ENCODE assay signal across 35 cellular contexts in genomic region chr10:60799971-60800370, GRCh38.
"Had no signal": no experiment of that assay in that cellular context is flagged by ENCODE, and none has a peak within 500 bp of the region (broad histone marks: within the 10 kb centered on the region; RNA-seq: fewer than 3 reads in every experiment).

No MANE protein-coding gene starts in this region.

- H3K4me3 Mint-ChIP-seq: activated B cell treated with CpG ODN at 0.5 μM for 24 hours; activated CD4-positive, alpha-beta memory T cell treated with anti-CD3 and anti-CD28 coated beads for 36 hours; activated CD4-positive, alpha-beta T cell treated with anti-CD3 and anti-CD28 coated beads, Interleukin-2, amount 10 ng/mL, durations not matched to agents 24 days and 14 days; activated CD8-positive, alpha-beta T cell treated with anti-CD3 and anti-CD28 coated beads for 36 hours; activated naive CD4-positive, alpha-beta T cell treated with anti-CD3 and anti-CD28 coated beads for 36 hours; activated naive CD8-positive, alpha-beta T cell treated with anti-CD3 and anti-CD28 coated beads for 36 hours; activated T-cell treated with anti-CD3 and anti-CD28 coated beads, Interleukin-2, amount 50 U/mL, for 4 hours; activated T-cell treated with anti-CD3 and anti-CD28 coated beads, Interleukin-2, amount 50 U/mL, for 72 hours; activated T-helper 1 cell treated with anti-CD3 and anti-CD28 coated beads, Interleukin-12 subunit alpha, Interleukin-12 subunit beta, Interleukin-2, Interleukin-4 antibody, amounts not matched to agents 30 ng/mL and 10 ng/mL and 1 ng/mL, durations not matched to agents 14 hours and 24 hours and 36 hours; activated T-helper 17 cell treated with anti-CD3 and anti-CD28 coated beads, Interleukin-2, amount 50 U/mL, for 72 hours; T-helper 1 cell treated with Interleukin-12 subunit alpha and Interleukin-12 subunit beta and Interleukin-4 antibody, amounts not matched to agents 30 μg/mL and 1 μg/mL, for 36 hours; T-helper 2 cell treated with Interferon-gamma antibody and Interleukin-4, amounts not matched to agents 5 μg/mL and 100 μg/mL, for 36 hours had no signal

- H3K27ac ChIP-seq: adrenal gland, body of pancreas, brain microvascular endothelial cell, breast epithelium had no signal

- H3K27ac Mint-ChIP-seq: activated B cell treated with CpG ODN at 0.5 μM for 24 hours; activated CD4-positive, alpha-beta memory T cell treated with anti-CD3 and anti-CD28 coated beads for 36 hours; activated CD4-positive, alpha-beta T cell treated with anti-CD3 and anti-CD28 coated beads, Interleukin-2, amount 10 ng/mL, durations not matched to agents 24 days and 14 days; activated CD8-positive, alpha-beta T cell treated with anti-CD3 and anti-CD28 coated beads for 36 hours; activated naive CD4-positive, alpha-beta T cell treated with anti-CD3 and anti-CD28 coated beads, Interleukin-2, amount 50 U/mL, for 72 hours; activated naive CD8-positive, alpha-beta T cell treated with anti-CD3 and anti-CD28 coated beads for 36 hours; activated T-cell treated with anti-CD3 and anti-CD28 coated beads, Interleukin-2, amount 50 U/mL, for 72 hours; activated T-helper 1 cell treated with anti-CD3 and anti-CD28 coated beads, Interleukin-12 subunit alpha, Interleukin-12 subunit beta, Interleukin-2, Interleukin-4 antibody, amounts not matched to agents 30 ng/mL and 10 ng/mL and 1 ng/mL, durations not matched to agents 14 hours and 24 hours and 36 hours; activated T-helper 17 cell treated with anti-CD3 and anti-CD28 coated beads, Interleukin-2, amount 50 U/mL, for 72 hours; T-helper 1 cell treated with Interleukin-12 subunit alpha and Interleukin-12 subunit beta and Interleukin-4 antibody, amounts not matched to agents 30 μg/mL and 1 μg/mL, for 36 hours; T-helper 2 cell treated with Interferon-gamma antibody and Interleukin-4, amounts not matched to agents 5 μg/mL and 100 μg/mL, for 36 hours had no signal

- H3K27me3 ChIP-seq: adrenal gland, body of pancreas, brain microvascular endothelial cell, breast epithelium had no signal

- H3K4me3 ChIP-seq: adrenal gland, body of pancreas, breast epithelium had no signal

- ATAC-seq: activated CD8-positive, alpha-beta T cell treated with anti-CD3 and anti-CD28 coated beads for 36 hours; activated naive CD4-positive, alpha-beta T cell treated with anti-CD3 and anti-CD28 coated beads, Interleukin-2, amount 50 U/mL, for 72 hours; activated T-cell treated with anti-CD3 and anti-CD28 coated beads, Interleukin-2, amount 50 U/mL, for 4 hours; activated T-cell treated with anti-CD3 and anti-CD28 coated beads, Interleukin-2, amount 50 U/mL, for 72 hours; activated T-helper 17 cell treated with anti-CD3 and anti-CD28 coated beads, Interleukin-2, amount 50 U/mL, for 72 hours; body of pancreas had no signal

- H3K27me3 Mint-ChIP-seq: activated B cell treated with CpG ODN at 0.5 μM for 24 hours; activated CD4-positive, alpha-beta memory T cell treated with anti-CD3 and anti-CD28 coated beads for 36 hours; activated CD4-positive, alpha-beta T cell treated with anti-CD3 and anti-CD28 coated beads, Interleukin-2, amount 10 ng/mL, durations not matched to agents 24 days and 14 days; activated CD8-positive, alpha-beta T cell treated with anti-CD3 and anti-CD28 coated beads for 36 hours; activated naive CD8-positive, alpha-beta T cell treated with anti-CD3 and anti-CD28 coated beads for 36 hours; activated T-helper 17 cell treated with anti-CD3 and anti-CD28 coated beads, Interleukin-2, amount 50 U/mL, for 72 hours had no signal

- H3K9me3 ChIP-seq: adrenal gland, body of pancreas, breast epithelium had no signal

- H3K4me1 Mint-ChIP-seq: activated B cell treated with CpG ODN at 0.5 μM for 24 hours had no signal

- H3K4me1 ChIP-seq: body of pancreas had no signal

- FAIRE-seq: astrocyte, TTC549 had no signal

- DNase-seq: activated B cell treated with CpG ODN at 0.5 μM for 24 hours; activated CD4-positive, alpha-beta memory T cell treated with anti-CD3 and anti-CD28 coated beads for 36 hours; activated CD4-positive, alpha-beta T cell treated with anti-CD3 and anti-CD28 coated beads for 4 hours; activated CD4-positive, alpha-beta T cell treated with anti-CD3 and anti-CD28 coated beads, Interleukin-2, amount 10 ng/mL, durations not matched to agents 24 days and 14 days; activated CD4-positive, alpha-beta T cell treated with anti-CD3 and anti-CD28 coated beads, Interleukin-2, amount 50 U/mL, for 1 hour; activated CD4-positive, alpha-beta T cell treated with anti-CD3 and anti-CD28 coated beads, Interleukin-2, amount 50 U/mL, for 4 hours; activated CD4-positive, CD25-positive, alpha-beta regulatory T cell treated with anti-CD3 and anti-CD28 coated beads, Interleukin-2, amount 50 U/mL, for 72 hours; activated CD8-positive, alpha-beta memory T cell treated with anti-CD3 and anti-CD28 coated beads, Interleukin-2, amount 50 U/mL, for 4 hours; activated CD8-positive, alpha-beta T cell treated with anti-CD3 and anti-CD28 coated beads for 36 hours; activated effector memory CD4-positive, alpha-beta T cell treated with anti-CD3 and anti-CD28 coated beads, Interleukin-2, amount 50 U/mL, for 16 hours; activated gamma-delta T cell treated with Interleukin-2 at 50 U/mL for 16 hours; activated naive CD4-positive, alpha-beta T cell; activated naive CD4-positive, alpha-beta T cell treated with anti-CD3 and anti-CD28 coated beads for 36 hours; activated naive CD4-positive, alpha-beta T cell treated with anti-CD3 and anti-CD28 coated beads, Interleukin-2, amount 50 U/mL, for 16 hours; activated naive CD8-positive, alpha-beta T cell treated with anti-CD3 and anti-CD28 coated beads for 36 hours; activated T-cell treated with anti-CD3 and anti-CD28 coated beads for 4 hours; activated T-cell treated with anti-CD3 and anti-CD28 coated beads, Interleukin-2, amount 50 U/mL, for 1 hour; activated T-cell treated with anti-CD3 and anti-CD28 coated beads, Interleukin-2, amount 50 U/mL, for 4 hours; activated T-cell treated with anti-CD3 and anti-CD28 coated beads, Interleukin-2, amount 50 U/mL, for 72 hours; adrenal gland; amniotic stem cell; aorta; body of pancreas; brain microvascular endothelial cell; central memory CD4-positive, alpha-beta T cell; T-helper 2 cell; T-helper 9 cell had no signal

- H3K36me3 ChIP-seq: adrenal gland, brain microvascular endothelial cell, breast epithelium had no signal

- H3K9me3 Mint-ChIP-seq: activated B cell treated with CpG ODN at 0.5 μM for 24 hours; activated CD4-positive, alpha-beta memory T cell treated with anti-CD3 and anti-CD28 coated beads for 36 hours; activated CD4-positive, alpha-beta T cell treated with anti-CD3 and anti-CD28 coated beads, Interleukin-2, amount 10 ng/mL, durations not matched to agents 24 days and 14 days; activated CD8-positive, alpha-beta T cell treated with anti-CD3 and anti-CD28 coated beads for 36 hours; activated naive CD4-positive, alpha-beta T cell treated with anti-CD3 and anti-CD28 coated beads for 36 hours; activated naive CD4-positive, alpha-beta T cell treated with anti-CD3 and anti-CD28 coated beads, Interleukin-2, amount 50 U/mL, for 72 hours; activated naive CD8-positive, alpha-beta T cell treated with anti-CD3 and anti-CD28 coated beads for 36 hours; activated T-cell treated with anti-CD3 and anti-CD28 coated beads, Interleukin-2, amount 50 U/mL, for 4 hours; activated T-cell treated with anti-CD3 and anti-CD28 coated beads, Interleukin-2, amount 50 U/mL, for 72 hours; activated T-helper 1 cell treated with anti-CD3 and anti-CD28 coated beads, Interleukin-12 subunit alpha, Interleukin-12 subunit beta, Interleukin-2, Interleukin-4 antibody, amounts not matched to agents 30 ng/mL and 10 ng/mL and 1 ng/mL, durations not matched to agents 14 hours and 24 hours and 36 hours; activated T-helper 17 cell treated with anti-CD3 and anti-CD28 coated beads, Interleukin-2, amount 50 U/mL, for 72 hours; T-helper 1 cell treated with Interleukin-12 subunit alpha and Interleukin-12 subunit beta and Interleukin-4 antibody, amounts not matched to agents 30 μg/mL and 1 μg/mL, for 36 hours; T-helper 2 cell treated with Interferon-gamma antibody and Interleukin-4, amounts not matched to agents 5 μg/mL and 100 μg/mL, for 36 hours had no signal
